In the genomic region with DNA sequence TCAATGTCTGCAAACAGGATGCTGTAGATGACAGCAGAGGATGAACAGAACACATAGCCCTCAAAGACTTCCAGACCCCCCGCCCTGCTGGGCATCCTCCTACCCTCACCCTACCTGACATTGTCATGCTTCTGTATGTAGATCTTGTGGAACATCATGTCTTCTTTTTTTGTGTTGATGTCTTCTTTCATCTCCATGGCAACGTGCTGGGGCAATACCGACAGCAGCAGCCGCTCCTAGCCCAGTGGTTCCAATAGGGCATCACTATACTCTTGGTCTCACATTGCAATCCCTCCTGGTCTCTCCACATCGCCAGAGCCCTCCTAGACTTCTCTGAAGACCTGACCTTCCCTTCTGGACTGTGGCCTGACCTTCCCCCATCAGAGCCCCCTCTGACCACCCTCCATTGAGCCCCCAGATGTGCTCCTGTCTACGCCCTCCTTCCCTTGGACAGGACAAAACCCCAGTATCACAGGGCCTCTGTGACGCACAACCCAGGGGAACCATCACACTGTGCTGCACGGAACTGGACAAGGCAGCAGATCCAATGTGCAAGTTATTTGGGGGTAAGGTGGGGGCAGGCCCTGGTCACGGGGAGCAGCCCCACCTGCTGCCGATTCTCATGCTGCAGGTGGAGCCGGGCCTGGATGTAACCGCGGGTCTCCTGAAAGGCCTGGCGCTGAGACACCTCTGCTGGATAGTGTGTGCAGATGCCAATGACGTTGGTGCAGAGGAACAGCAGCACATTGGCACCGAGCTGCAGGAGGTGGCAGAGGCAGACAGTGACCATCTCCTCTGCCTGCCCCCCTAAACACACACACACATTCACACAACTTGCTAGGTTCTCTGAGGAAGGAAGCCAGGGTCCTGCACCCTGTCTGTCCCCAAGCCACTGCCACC, we compare ENCODE assay signal across 36 cellular contexts. TPM values are rescaled to one million over a fixed set of nuclear protein-coding genes. Genes with fewer than 3 reads are reported as not detected.
DNase-seq lines count a peak whose midpoint lies in the region; ATAC-seq, FAIRE-seq and TF ChIP-seq lines count a peak whose summit lies in the region.
"Had no signal": no experiment of that assay in that cellular context is flagged by ENCODE, and none has a peak within 500 bp of the region (broad histone marks: within the 10 kb centered on the region; RNA-seq: fewer than 3 reads in every experiment).

No MANE protein-coding gene starts in this region.

- no peak overlapping the region for H2AK5ac ChIP-seq in mesendoderm (ENCODE audit: low read length)

- no peak overlapping the region for H2BK5ac ChIP-seq in mesendoderm (ENCODE audit: low read length)

- H3K27ac Mint-ChIP-seq in activated CD8-positive, alpha-beta T cell treated with anti-CD3 and anti-CD28 coated beads, Interleukin-2, amount 10 ng/mL, durations not matched to agents 7 days and 5 days: peak overlapping the region; percentile 12
- no peak overlapping the region for H3K27ac Mint-ChIP-seq in activated CD8-positive, alpha-beta T cell treated with anti-CD3 and anti-CD28 coated beads for 36 hours
- H3K27ac Mint-ChIP-seq: activated CD4-positive, alpha-beta memory T cell treated with anti-CD3 and anti-CD28 coated beads, Interleukin-2, amount 10 ng/mL, durations not matched to agents 7 days and 5 days; activated naive CD4-positive, alpha-beta T cell treated with anti-CD3 and anti-CD28 coated beads, Interleukin-2, amount 10 ng/mL, durations not matched to agents 7 days and 5 days; CD4-positive, alpha-beta memory T cell; naive B cell had no signal

- no peak overlapping the region for H2BK15ac ChIP-seq in mesendoderm (replicated peaks; ENCODE audit: low read depth)

- TF ChIP-seq CTCF in activated CD8-positive, alpha-beta T cell treated with anti-CD3 and anti-CD28 coated beads for 36 hours (IDR thresholded peaks at IDR 0.05): no peak

- H2BK120ac ChIP-seq in mesendoderm (ENCODE audit: low read depth, low read length): no peak overlapping the region

- H3K4me1 Mint-ChIP-seq in activated CD8-positive, alpha-beta T cell treated with anti-CD3 and anti-CD28 coated beads, Interleukin-2, amount 10 ng/mL, durations not matched to agents 7 days and 5 days (ENCODE audit: low read depth): no peaks in the 10 kb centered on the region
- H3K4me1 Mint-ChIP-seq in activated CD8-positive, alpha-beta T cell treated with anti-CD3 and anti-CD28 coated beads for 36 hours (ENCODE audit: low read depth): no peaks in the 10 kb centered on the region
- H3K4me1 Mint-ChIP-seq: activated CD4-positive, alpha-beta memory T cell treated with anti-CD3 and anti-CD28 coated beads, Interleukin-2, amount 10 ng/mL, durations not matched to agents 7 days and 5 days; activated naive CD4-positive, alpha-beta T cell treated with anti-CD3 and anti-CD28 coated beads, Interleukin-2, amount 10 ng/mL, durations not matched to agents 7 days and 5 days; CD4-positive, alpha-beta memory T cell had no signal

- no peak overlapping the region for H3K9ac ChIP-seq in mesendoderm (ENCODE audit: low read length)
- H3K9ac ChIP-seq: GM23248 had no signal

- DNase-seq in activated CD8-positive, alpha-beta T cell treated with anti-CD3 and anti-CD28 coated beads, Interleukin-2, amount 10 ng/mL, durations not matched to agents 7 days and 5 days: no peak
- no peak for DNase-seq in activated CD8-positive, alpha-beta T cell treated with anti-CD3 and anti-CD28 coated beads for 36 hours
- DNase-seq in NAMALWA (ENCODE audit: low spot score) (peak; percentile 20), left ventricle myocardium superior (peak; percentile 59), mesendoderm (peak; percentile 37), hepatic stellate cell (ENCODE audit: low spot score) (no peak), urothelium cell line (ENCODE audit: low spot score) (no peak)
- DNase-seq: activated CD4-positive, alpha-beta memory T cell treated with anti-CD3 and anti-CD28 coated beads, Interleukin-2, amount 10 ng/mL, durations not matched to agents 7 days and 5 days; activated CD4-positive, CD25-positive, alpha-beta regulatory T cell treated with anti-CD3 and anti-CD28 coated beads, Interleukin-2, amount 50 U/mL, for 72 hours; activated naive CD4-positive, alpha-beta T cell treated with anti-CD3 and anti-CD28 coated beads, Interleukin-2, amount 10 ng/mL, durations not matched to agents 7 days and 5 days; amygdala; CD4-positive, alpha-beta memory T cell; DND-41; foreskin melanocyte; GF-D8; GM23248; KG1; MG63; midbrain; naive B cell; NCI-H446 treated with DMSO at 0.1 percent for 48 hours; RPMI8226; sigmoid colon; stimulated activated CD4-positive, alpha-beta T cell treated with anti-CD3 and anti-CD28 coated beads, Interleukin-4, amount 100 ng/mL, for 1 hour; T-helper 1 cell; thyroid gland had no signal

- peaks cover 7% of the 10 kb centered on the region for H3K27me3 Mint-ChIP-seq in activated CD8-positive, alpha-beta T cell treated with anti-CD3 and anti-CD28 coated beads, Interleukin-2, amount 10 ng/mL, durations not matched to agents 7 days and 5 days (ENCODE audit: low read depth)
- H3K27me3 Mint-ChIP-seq in activated CD8-positive, alpha-beta T cell treated with anti-CD3 and anti-CD28 coated beads for 36 hours: no peaks in the 10 kb centered on the region
- H3K27me3 Mint-ChIP-seq: activated CD4-positive, alpha-beta memory T cell treated with anti-CD3 and anti-CD28 coated beads, Interleukin-2, amount 10 ng/mL, durations not matched to agents 7 days and 5 days had no signal

- POLR2A ChIA-PET in activated CD8-positive, alpha-beta T cell treated with anti-CD3 and anti-CD28 coated beads, Interleukin-2, amount 10 ng/mL, durations not matched to agents 7 days and 5 days (lab: Charles Lee): no interaction called here
- POLR2A ChIA-PET in activated CD8-positive, alpha-beta T cell treated with anti-CD3 and anti-CD28 coated beads for 36 hours (lab: Charles Lee): no interaction called here

- H4K5ac ChIP-seq in mesendoderm (ENCODE audit: low read length): no peak overlapping the region

- no peak overlapping the region for H3K4me3 ChIP-seq in mesendoderm (ENCODE audit: low read length)
- H3K4me3 ChIP-seq: GM23248, hepatocyte, left lung, MG63, prostate gland, sigmoid colon, thyroid gland, vagina had no signal

- H3K56ac ChIP-seq in mesendoderm (ENCODE audit: low read length): no peak overlapping the region

- no CpG with 5 or more reads among the region's 16 CpGs for WGBS in mesendoderm (ENCODE audit: extremely low coverage, insufficient coverage, low lambda C conversion rate)

- H3K27me3 ChIP-seq in mesendoderm (ENCODE audit: insufficient read depth, low read length, poor library complexity): no peaks in the 10 kb centered on the region
- H3K27me3 ChIP-seq: hepatocyte, left lung, MG63, neutrophil, sigmoid colon, thyroid gland, vagina had no signal

- no peak for ATAC-seq in activated CD8-positive, alpha-beta T cell treated with anti-CD3 and anti-CD28 coated beads, Interleukin-2, amount 10 ng/mL, durations not matched to agents 7 days and 5 days
- ATAC-seq in activated CD8-positive, alpha-beta T cell treated with anti-CD3 and anti-CD28 coated beads for 36 hours: no peak
- peak; percentile 35 for ATAC-seq in left ventricle myocardium superior
- no peak for ATAC-seq in HG02885 (IDR thresholded peaks at IDR 0.05; ENCODE audit: poor library complexity, unreplicated experiment)
- ATAC-seq: left lung had no signal

- H3K27ac ChIP-seq in mesendoderm (ENCODE audit: low read depth, low read length): no peak overlapping the region
- H3K27ac ChIP-seq: GM23248, hepatocyte, left lung, neutrophil, prostate gland, sigmoid colon, thyroid gland, vagina had no signal

- no peak overlapping the region for H3K23ac ChIP-seq in mesendoderm (ENCODE audit: low read length)

- H3K9me3 Mint-ChIP-seq in activated CD8-positive, alpha-beta T cell treated with anti-CD3 and anti-CD28 coated beads, Interleukin-2, amount 10 ng/mL, durations not matched to agents 7 days and 5 days (ENCODE audit: insufficient read depth): no peaks in the 10 kb centered on the region
- H3K9me3 Mint-ChIP-seq in activated CD8-positive, alpha-beta T cell treated with anti-CD3 and anti-CD28 coated beads for 36 hours: no peaks in the 10 kb centered on the region
- H3K9me3 Mint-ChIP-seq: activated CD4-positive, alpha-beta memory T cell treated with anti-CD3 and anti-CD28 coated beads, Interleukin-2, amount 10 ng/mL, durations not matched to agents 7 days and 5 days; activated naive CD4-positive, alpha-beta T cell treated with anti-CD3 and anti-CD28 coated beads, Interleukin-2, amount 10 ng/mL, durations not matched to agents 7 days and 5 days; CD4-positive, alpha-beta memory T cell; naive B cell had no signal

- no peaks in the 10 kb centered on the region for H3K4me1 ChIP-seq in mesendoderm (ENCODE audit: control insufficient read depth, low read depth, low read length)

- H4K8ac ChIP-seq in mesendoderm (ENCODE audit: low read depth, low read length): no peak overlapping the region

- H3K4me2 ChIP-seq in mesendoderm (ENCODE audit: low read length): no peak overlapping the region
- H3K4me2 ChIP-seq: hepatocyte had no signal

- CTCF ChIA-PET in activated CD8-positive, alpha-beta T cell treated with anti-CD3 and anti-CD28 coated beads, Interleukin-2, amount 10 ng/mL, durations not matched to agents 7 days and 5 days (lab: Charles Lee): interaction anchor here (1.0 to 1.3 kb wide), 2 partner anchors 17 to 24 kb away, joined by 3 to 4 read pairs; no protein-coding TSS in a partner anchor
- CTCF ChIA-PET in activated CD8-positive, alpha-beta T cell treated with anti-CD3 and anti-CD28 coated beads for 36 hours (lab: Charles Lee): interaction anchor here (1.1 kb wide), 1 partner anchor 15 kb away, joined by 3 read pairs; no protein-coding TSS in a partner anchor

- no peak overlapping the region for H3K4ac ChIP-seq in mesendoderm (ENCODE audit: low read depth, low read length)

- no peak for FAIRE-seq in urothelium cell line (lab: Jason Lieb, UNC)
- FAIRE-seq: A204.1, D721Med, TTC549 had no signal

- no peaks in the 10 kb centered on the region for H3K79me2 ChIP-seq in mesendoderm (ENCODE audit: control insufficient read depth, insufficient read depth, low read length)

- no peaks in the 10 kb centered on the region for H3K79me1 ChIP-seq in mesendoderm (ENCODE audit: low read length)

- H3K18ac ChIP-seq in mesendoderm (ENCODE audit: low read length): no peak overlapping the region

- no peaks in the 10 kb centered on the region for H3K36me3 Mint-ChIP-seq in activated CD8-positive, alpha-beta T cell treated with anti-CD3 and anti-CD28 coated beads, Interleukin-2, amount 10 ng/mL, durations not matched to agents 7 days and 5 days (ENCODE audit: low read depth)
- H3K36me3 Mint-ChIP-seq in activated CD8-positive, alpha-beta T cell treated with anti-CD3 and anti-CD28 coated beads for 36 hours (ENCODE audit: low read depth): no peaks in the 10 kb centered on the region
- H3K36me3 Mint-ChIP-seq: activated naive CD4-positive, alpha-beta T cell treated with anti-CD3 and anti-CD28 coated beads, Interleukin-2, amount 10 ng/mL, durations not matched to agents 7 days and 5 days; CD4-positive, alpha-beta memory T cell; naive B cell had no signal

- intact Hi-C loops in activated CD8-positive, alpha-beta T cell treated with anti-CD3 and anti-CD28 coated beads for 36 hours (cut with micrococcal nuclease): no loop called here
- intact Hi-C loops in left ventricle myocardium superior (cut with micrococcal nuclease): no loop called here

- H3K36me3 ChIP-seq in mesendoderm (ENCODE audit: control insufficient read depth, insufficient read depth, low read length): no peaks in the 10 kb centered on the region
- H3K36me3 ChIP-seq: neutrophil had no signal

- H3K4me3 Mint-ChIP-seq in activated CD8-positive, alpha-beta T cell treated with anti-CD3 and anti-CD28 coated beads, Interleukin-2, amount 10 ng/mL, durations not matched to agents 7 days and 5 days: no peak overlapping the region
- no peak overlapping the region for H3K4me3 Mint-ChIP-seq in activated CD8-positive, alpha-beta T cell treated with anti-CD3 and anti-CD28 coated beads for 36 hours
- H3K4me3 Mint-ChIP-seq: activated CD4-positive, alpha-beta memory T cell treated with anti-CD3 and anti-CD28 coated beads, Interleukin-2, amount 10 ng/mL, durations not matched to agents 7 days and 5 days; activated naive CD4-positive, alpha-beta T cell treated with anti-CD3 and anti-CD28 coated beads, Interleukin-2, amount 10 ng/mL, durations not matched to agents 7 days and 5 days; CD4-positive, alpha-beta memory T cell; naive B cell had no signal

RNA-seq across cellular contexts. Expression of a gene that starts 11.1 kb away (rescaled TPM):
- under 1 TPM; 0.18 to 0.37 TPM for total RNA-seq in activated CD8-positive, alpha-beta T cell treated with anti-CD3 and anti-CD28 coated beads, Interleukin-2, amount 10 ng/mL, durations not matched to agents 7 days and 5 days
- not detected for total RNA-seq in activated CD8-positive, alpha-beta T cell treated with anti-CD3 and anti-CD28 coated beads for 36 hours
- 57.0 TPM for total RNA-seq in left ventricle myocardium superior
- 2.0 TPM for polyA plus RNA-seq in mesendoderm (2013, experiment 1 of 2)
- polyA plus RNA-seq in mesendoderm (2013, experiment 2 of 2): 2.2 TPM
- total RNA-seq: CD4-positive, alpha-beta memory T cell; OCI-LY7 had no signal
- polyA plus RNA-seq: CD4-positive, alpha-beta memory T cell had no signal

RNA-seq across cellular contexts. Expression of a gene that starts 40.5 kb away (rescaled TPM):
- total RNA-seq in activated CD8-positive, alpha-beta T cell treated with anti-CD3 and anti-CD28 coated beads, Interleukin-2, amount 10 ng/mL, durations not matched to agents 7 days and 5 days: 10 to 100 TPM; 10.5 to 13.1 TPM
- total RNA-seq in activated CD8-positive, alpha-beta T cell treated with anti-CD3 and anti-CD28 coated beads for 36 hours: 1 to 10 TPM; 7.7 to 8.2 TPM
- total RNA-seq in left ventricle myocardium superior: 4.4 TPM
- 1.3 TPM for polyA plus RNA-seq in mesendoderm (2013, experiment 1 of 2)
- 1.8 TPM for polyA plus RNA-seq in mesendoderm (2013, experiment 2 of 2)

Comparison
In these comparisons a context has a peak if more than half of its experiments do, and no peak if none do; other contexts are left out.
1. DNase-seq: peak in NAMALWA (single experiment), left ventricle myocardium superior (single experiment) and mesendoderm (single experiment); none in activated CD8-positive, alpha-beta T cell treated with anti-CD3 and anti-CD28 coated beads, Interleukin-2, amount 10 ng/mL, durations not matched to agents 7 days and 5 days (single experiment), activated CD8-positive, alpha-beta T cell treated with anti-CD3 and anti-CD28 coated beads for 36 hours (single experiment), hepatic stellate cell (single experiment) and urothelium cell line (single experiment).
2. RNA of a gene that starts 11.1 kb away (total RNA-seq): 57.0 TPM in left ventricle myocardium superior (single experiment); 0.18 to 0.37 TPM in activated CD8-positive, alpha-beta T cell treated with anti-CD3 and anti-CD28 coated beads, Interleukin-2, amount 10 ng/mL, durations not matched to agents 7 days and 5 days and not detected in activated CD8-positive, alpha-beta T cell treated with anti-CD3 and anti-CD28 coated beads for 36 hours; every median in the first group is over 10 times any median in the second.